ENCODE assay signal across 19 cellular contexts in genomic region chr10:69100136-69100872, GRCh38. TPM values are rescaled to one million over a fixed set of nuclear protein-coding genes. Genes with fewer than 3 reads are reported as not detected.
DNase-seq lines count a peak whose midpoint lies in the region; ATAC-seq and TF ChIP-seq lines count a peak whose summit lies in the region.
"Had no signal": no experiment of that assay in that cellular context is flagged by ENCODE, and none has a peak within 500 bp of the region (broad histone marks: within the 10 kb centered on the region; RNA-seq: fewer than 3 reads in every experiment).

No MANE protein-coding gene starts in this region.

- H3K27me3 Mint-ChIP-seq in activated naive CD4-positive, alpha-beta T cell treated with anti-CD3 and anti-CD28 coated beads, Interleukin-2, amount 50 U/mL, for 24 hours = no peaks in the 10 kb centered on the region
- H3K27me3 Mint-ChIP-seq in activated naive CD4-positive, alpha-beta T cell treated with anti-CD3 and anti-CD28 coated beads, Interleukin-2, amount 10 ng/mL, durations not matched to agents 7 days and 5 days = no peaks in the 10 kb centered on the region
- no peaks in the 10 kb centered on the region for H3K27me3 Mint-ChIP-seq in activated CD8-positive, alpha-beta T cell treated with anti-CD3 and anti-CD28 coated beads for 36 hours

- POLR2A ChIA-PET in activated CD8-positive, alpha-beta T cell treated with anti-CD3 and anti-CD28 coated beads for 36 hours (lab: Charles Lee) = interaction anchor here (0.6 to 3.0 kb wide), 7 partner anchors 8 to 195 kb away, joined by 3 to 9 read pairs (median 4); partner anchors contain the start of gene SRGN

- ATAC-seq in activated CD8-positive, alpha-beta T cell treated with anti-CD3 and anti-CD28 coated beads for 36 hours = no peak
- ATAC-seq: A549; activated T-cell treated with anti-CD3 and anti-CD28 coated beads, Interleukin-2, amount 50 U/mL, for 4 hours; foreskin keratinocyte had no signal

- H3K4me1 ChIP-seq in vagina = no peaks in the 10 kb centered on the region
- no peaks in the 10 kb centered on the region for H3K4me1 ChIP-seq in ovary (ENCODE audit: insufficient read depth)
- H3K4me1 ChIP-seq: A549, adrenal gland, foreskin keratinocyte, tibial nerve had no signal

- peak overlapping the region; percentile 12 for H3K27ac Mint-ChIP-seq in activated naive CD4-positive, alpha-beta T cell treated with anti-CD3 and anti-CD28 coated beads, Interleukin-2, amount 50 U/mL, for 24 hours
- H3K27ac Mint-ChIP-seq in activated naive CD4-positive, alpha-beta T cell treated with anti-CD3 and anti-CD28 coated beads, Interleukin-2, amount 10 ng/mL, durations not matched to agents 7 days and 5 days = no peak overlapping the region
- peak overlapping the region; percentile 25 for H3K27ac Mint-ChIP-seq in activated CD8-positive, alpha-beta T cell treated with anti-CD3 and anti-CD28 coated beads for 36 hours

- peaks cover 60% of the 10 kb centered on the region for H3K4me1 Mint-ChIP-seq in activated naive CD4-positive, alpha-beta T cell treated with anti-CD3 and anti-CD28 coated beads, Interleukin-2, amount 50 U/mL, for 24 hours
- H3K4me1 Mint-ChIP-seq in activated naive CD4-positive, alpha-beta T cell treated with anti-CD3 and anti-CD28 coated beads, Interleukin-2, amount 10 ng/mL, durations not matched to agents 7 days and 5 days = peaks cover 23% of the 10 kb centered on the region
- H3K4me1 Mint-ChIP-seq in activated CD8-positive, alpha-beta T cell treated with anti-CD3 and anti-CD28 coated beads for 36 hours (ENCODE audit: low read depth) = peaks cover 48% of the 10 kb centered on the region

- CTCF ChIA-PET in activated naive CD4-positive, alpha-beta T cell treated with anti-CD3 and anti-CD28 coated beads, Interleukin-2, amount 10 ng/mL, durations not matched to agents 7 days and 5 days (lab: Charles Lee) = interaction anchor here (0.6 to 1.3 kb wide), 2 partner anchors 52 to 95 kb away, joined by 3 to 4 read pairs; no protein-coding TSS in a partner anchor
- CTCF ChIA-PET in activated CD8-positive, alpha-beta T cell treated with anti-CD3 and anti-CD28 coated beads for 36 hours (lab: Charles Lee) = interaction anchor here (1.5 to 4.1 kb wide), 3 partner anchors 9 to 95 kb away, joined by 3 to 17 read pairs (median 4); no protein-coding TSS in a partner anchor

- DNase-seq in activated naive CD4-positive, alpha-beta T cell treated with anti-CD3 and anti-CD28 coated beads, Interleukin-2, amount 10 ng/mL, durations not matched to agents 7 days and 5 days = no peak
- no peak for DNase-seq in activated CD8-positive, alpha-beta T cell treated with anti-CD3 and anti-CD28 coated beads for 36 hours
- DNase-seq in iPS-NIHi7 (ENCODE audit: extremely low spot score) (peak; percentile 52), erythroblast (lab: John Stamatoyannopoulos, UW) (no peak), vagina (ENCODE audit: extremely low spot score in 2 of 2) (no peak), ovary (no peak), NCI-H1930 (lab: John Stamatoyannopoulos, UW) (no peak)
- DNase-seq: activated CD4-positive, alpha-beta T cell treated with anti-CD3 and anti-CD28 coated beads for 1 hour; activated T-cell treated with anti-CD3 and anti-CD28 coated beads, Interleukin-2, amount 50 U/mL, for 4 hours; cerebellar nuclear complex; foreskin keratinocyte; NCI-H2029; NCI-H510A treated with DMSO at 0.1 percent for 48 hours; Right ventricle myocardium superior had no signal

- TF ChIP-seq POLR2A in erythroblast (IDR thresholded peaks at IDR 0.05; ENCODE audit: low read length) = no peak
- no peak for TF ChIP-seq POLR2A in vagina (IDR thresholded peaks at IDR 0.05)
- TF ChIP-seq POLR2A in ovary (IDR thresholded peaks at IDR 0.05) = no peak

- no peak overlapping the region for H3K4me3 ChIP-seq in vagina
- H3K4me3 ChIP-seq in ovary = no peak overlapping the region
- H3K4me3 ChIP-seq: A549, adrenal gland, smooth muscle cell, tibial nerve had no signal

- H3K27me3 ChIP-seq in vagina (no peaks in the 10 kb centered on the region), ovary (no peaks in the 10 kb centered on the region)
- H3K27me3 ChIP-seq: adrenal gland, tibial nerve had no signal

- no peaks in the 10 kb centered on the region for H3K36me3 ChIP-seq in vagina
- no peaks in the 10 kb centered on the region for H3K36me3 ChIP-seq in ovary
- H3K36me3 ChIP-seq: adrenal gland had no signal

- no peak for TF ChIP-seq EP300 in ovary (IDR thresholded peaks at IDR 0.05)

- peaks cover 26% of the 10 kb centered on the region for H3K36me3 Mint-ChIP-seq in activated naive CD4-positive, alpha-beta T cell treated with anti-CD3 and anti-CD28 coated beads, Interleukin-2, amount 50 U/mL, for 24 hours
- peaks cover 44% of the 10 kb centered on the region for H3K36me3 Mint-ChIP-seq in activated naive CD4-positive, alpha-beta T cell treated with anti-CD3 and anti-CD28 coated beads, Interleukin-2, amount 10 ng/mL, durations not matched to agents 7 days and 5 days
- peaks cover 55% of the 10 kb centered on the region for H3K36me3 Mint-ChIP-seq in activated CD8-positive, alpha-beta T cell treated with anti-CD3 and anti-CD28 coated beads for 36 hours (ENCODE audit: low read depth)

- no peak for TF ChIP-seq CTCF in activated CD8-positive, alpha-beta T cell treated with anti-CD3 and anti-CD28 coated beads for 36 hours (IDR thresholded peaks at IDR 0.05)
- TF ChIP-seq CTCF in vagina (IDR thresholded peaks at IDR 0.05) (no peak), ovary (IDR thresholded peaks at IDR 0.05) (no peak)

- intact Hi-C loops in activated CD8-positive, alpha-beta T cell treated with anti-CD3 and anti-CD28 coated beads for 36 hours (cut with micrococcal nuclease) = no loop called here
- intact Hi-C loops in vagina (cut with DNase I) (no loop called here), ovary (cut with DNase I) (no loop called here)

- 35 to 38% (median 37%) methylated on average over 7 of the region's 7 CpGs for WGBS in ovary, 3 donors

- H3K4me3 Mint-ChIP-seq in activated naive CD4-positive, alpha-beta T cell treated with anti-CD3 and anti-CD28 coated beads, Interleukin-2, amount 50 U/mL, for 24 hours = peak overlapping the region; percentile 39
- no peak overlapping the region for H3K4me3 Mint-ChIP-seq in activated naive CD4-positive, alpha-beta T cell treated with anti-CD3 and anti-CD28 coated beads, Interleukin-2, amount 10 ng/mL, durations not matched to agents 7 days and 5 days
- H3K4me3 Mint-ChIP-seq in activated CD8-positive, alpha-beta T cell treated with anti-CD3 and anti-CD28 coated beads for 36 hours = no peak overlapping the region
- H3K4me3 Mint-ChIP-seq: activated T-cell treated with anti-CD3 and anti-CD28 coated beads, Interleukin-2, amount 50 U/mL, for 4 hours had no signal

- H3K9me3 ChIP-seq in vagina (no peaks in the 10 kb centered on the region), ovary (no peaks in the 10 kb centered on the region)
- H3K9me3 ChIP-seq: A549, adrenal gland, tibial nerve had no signal

- H3K27ac ChIP-seq in vagina (no peak overlapping the region), ovary (no peak overlapping the region)
- H3K27ac ChIP-seq: A549, adrenal gland, foreskin keratinocyte, tibial nerve had no signal

- H3K9me3 Mint-ChIP-seq in activated naive CD4-positive, alpha-beta T cell treated with anti-CD3 and anti-CD28 coated beads, Interleukin-2, amount 50 U/mL, for 24 hours = no peaks in the 10 kb centered on the region
- no peaks in the 10 kb centered on the region for H3K9me3 Mint-ChIP-seq in activated naive CD4-positive, alpha-beta T cell treated with anti-CD3 and anti-CD28 coated beads, Interleukin-2, amount 10 ng/mL, durations not matched to agents 7 days and 5 days
- no peaks in the 10 kb centered on the region for H3K9me3 Mint-ChIP-seq in activated CD8-positive, alpha-beta T cell treated with anti-CD3 and anti-CD28 coated beads for 36 hours
- H3K9me3 Mint-ChIP-seq: activated T-cell treated with anti-CD3 and anti-CD28 coated beads, Interleukin-2, amount 50 U/mL, for 4 hours had no signal

RNA-seq across cellular contexts. Expression of gene SRGN, which starts 12.4 kb away (rescaled TPM):
- 100 to 1,000 TPM; 279 to 292 TPM for total RNA-seq in activated CD8-positive, alpha-beta T cell treated with anti-CD3 and anti-CD28 coated beads for 36 hours
- 117 TPM for total RNA-seq in vagina
- total RNA-seq in ovary = 10 to 100 TPM; 22.0 to 95.2 (median 36.0) TPM
- polyA plus RNA-seq in ovary = 100 to 1,000 TPM in 1 of 2 donors, 10 to 100 TPM in 1; 67.3 to 107 TPM
- total RNA-seq: smooth muscle cell had no signal
- polyA plus RNA-seq: smooth muscle cell had no signal

RNA-seq across cellular contexts. Expression of gene VPS26A, which starts 23.7 kb away (rescaled TPM):
- total RNA-seq in activated CD8-positive, alpha-beta T cell treated with anti-CD3 and anti-CD28 coated beads for 36 hours = 10 to 100 TPM; 33.1 to 34.5 TPM
- total RNA-seq in vagina (33.6 TPM), ovary (10 to 100 TPM; 21.3 to 52.4 (median 44.1) TPM)
- polyA plus RNA-seq in ovary = 10 to 100 TPM; 27.8 to 65.4 TPM
